Comparison of ENCODE assay signal across 8 cellular contexts in the genomic region with DNA sequence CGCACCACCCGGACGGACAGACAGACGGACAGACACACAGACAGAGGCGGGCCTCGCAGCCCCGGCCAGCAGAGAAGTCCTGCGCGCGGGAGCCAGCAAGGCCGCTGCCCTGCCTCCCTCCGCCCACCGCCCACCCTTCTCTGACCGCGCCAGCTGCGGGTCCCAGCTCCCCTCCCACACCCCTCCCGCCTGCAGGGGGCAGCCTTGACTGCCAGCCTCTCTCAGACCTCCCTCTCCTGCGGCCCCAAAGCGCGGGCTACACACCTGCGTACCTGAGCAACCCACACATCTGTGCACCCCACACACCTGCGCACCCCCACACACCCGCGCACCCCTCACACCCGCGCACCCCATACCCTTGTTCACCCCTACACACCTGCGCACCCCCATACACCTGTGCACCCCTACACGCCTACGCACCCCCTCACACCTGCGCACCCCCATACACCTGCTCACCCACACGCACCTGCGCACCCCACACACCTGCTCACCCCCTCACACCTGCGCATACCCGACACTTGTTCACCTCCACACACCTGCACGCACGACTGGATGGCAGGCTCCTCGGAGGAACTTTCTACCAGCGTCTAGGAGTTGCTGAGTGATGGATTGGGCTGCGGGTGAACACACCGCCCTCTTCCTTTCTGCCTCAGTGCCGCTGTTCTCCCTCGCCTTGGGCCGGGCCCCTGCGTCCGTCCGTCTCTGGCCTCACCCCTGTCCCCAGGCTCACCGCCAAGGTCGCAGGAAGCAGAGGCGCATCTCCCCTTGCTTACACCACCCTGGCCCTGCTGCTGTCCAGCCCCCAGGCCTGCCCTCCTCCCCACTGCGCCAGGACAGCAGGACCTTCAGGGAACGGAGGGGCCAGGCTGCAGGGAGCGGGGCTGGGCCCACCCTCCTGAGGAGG. TPM values are rescaled to one million over a fixed set of nuclear protein-coding genes. Genes with fewer than 3 reads are reported as not detected.
DNase-seq lines count a peak whose midpoint lies in the region; ATAC-seq, FAIRE-seq and TF ChIP-seq lines count a peak whose summit lies in the region.

No MANE protein-coding gene starts in this region.

- CTCF ChIA-PET in T-cell (lab: Charles Lee), result no interaction called here

- H3K4me3 ChIP-seq in epithelial cell of esophagus (ENCODE audit: low read length), result no peak overlapping the region

- peak; percentile 56 to 77 (median 68) for ATAC-seq in T-cell (replicated peaks in 1 of 4)
- no peak for ATAC-seq in GM21619 (IDR thresholded peaks at IDR 0.05; ENCODE audit: unreplicated experiment)

- DNase-seq in T-cell (peak in 29 of 34 experiments; percentile 11 to 52 (median 31)), epithelial cell of esophagus (ENCODE audit: low read depth) (no peak), RPMI8226 (no peak), frontal cortex (ENCODE audit: low spot score in 2 of 2) (no peak), NCI-H2196 (lab: John Stamatoyannopoulos, UW; ENCODE audit: unreplicated experiment) (no peak)
- peak; percentile 37 for DNase-seq in stimulated activated CD4-positive, alpha-beta T cell treated with anti-CD3 and anti-CD28 coated beads, Interleukin-1b, Interleukin-23, amount 100 ng/mL, for 48 hours

- POLR2A ChIA-PET in T-cell (lab: Charles Lee), result no interaction called here

- H3K36me3 Mint-ChIP-seq in T-cell, result no peaks in the 10 kb centered on the region

- no peaks in the 10 kb centered on the region for H3K9me3 Mint-ChIP-seq in T-cell

- H3K27me3 Mint-ChIP-seq in T-cell, result peaks cover 19 to 20% of the 10 kb centered on the region in 2 donors

- peaks cover 0 to 7% (median 3%) of the 10 kb centered on the region in 3 donors for H3K4me1 Mint-ChIP-seq in T-cell

- no peak for FAIRE-seq in frontal cortex (lab: Jason Lieb, UNC)

- TF ChIP-seq CTCF in GM12872 (IDR thresholded peaks at IDR 0.05; ENCODE audit: insufficient read depth, low read depth, low read length) (peak; percentile 42; the same call in 2 of the 3 replicates), epithelial cell of esophagus (IDR thresholded peaks at IDR 0.05; ENCODE audit: insufficient read depth, low read depth, low read length, missing control alignments) (peak; percentile 21)

- no peak overlapping the region for H3K27ac Mint-ChIP-seq in T-cell

- no peak overlapping the region for H3K4me3 Mint-ChIP-seq in T-cell

RNA-seq across cellular contexts. Expression of gene TMEM106C, which starts 20.8 kb away (rescaled TPM):
- total RNA-seq in T-cell, result 10 to 100 TPM; 25.8 to 36.5 (median 31.3) TPM
- total RNA-seq in frontal cortex, result 59.1 TPM

RNA-seq across cellular contexts. Expression of gene VDR, which starts 37.8 kb away (rescaled TPM):
- total RNA-seq in T-cell (1 to 10 TPM in 3 of 5 donors, under 1 TPM in 2; 0.43 to 4.1 (median 3.2) TPM), frontal cortex (not detected)

Comparison
In these comparisons a context has a peak if more than half of its experiments do, and no peak if none do; other contexts are left out.
1. DNase-seq: peak in T-cell (29 of 34) and stimulated activated CD4-positive, alpha-beta T cell treated with anti-CD3 and anti-CD28 coated beads, Interleukin-1b, Interleukin-23, amount 100 ng/mL, for 48 hours (single experiment); none in epithelial cell of esophagus (single experiment), RPMI8226 (single experiment), frontal cortex (0 of 2) and NCI-H2196 (single experiment).